In genomic region chrX:40504801-40505605, GRCh38 we compare ENCODE assay signal across 1 cellular context.
TF ChIP-seq lines count a peak whose summit lies in the region.

No MANE protein-coding gene starts in this region.

TF ChIP-seq in GM23338, 12 proteins besides CTCF, POLR2A, EP300 and RAD21 (continued from another document):
- TF ChIP-seq POLR2AphosphoS5 (IDR thresholded peaks at IDR 0.05; ENCODE audit: low read depth) = no peak
- TF ChIP-seq ZNF462 (CRISPR knock-in tag; IDR thresholded peaks at IDR 0.05) = no peak
- TF ChIP-seq ZNF114 (CRISPR knock-in tag; IDR thresholded peaks at IDR 0.05) = no peak
- TF ChIP-seq ZNF331 (CRISPR knock-in tag; IDR thresholded peaks at IDR 0.05; ENCODE audit: low read depth) = no peak
- TF ChIP-seq STAT1 (IDR thresholded peaks at IDR 0.05; ENCODE audit: unreplicated experiment) = no peak
- no peak for TF ChIP-seq EZH2phosphoT487 (IDR thresholded peaks at IDR 0.05; ENCODE audit: unreplicated experiment)
- no peak for TF ChIP-seq CREB1 (CRISPR knock-in tag; IDR thresholded peaks at IDR 0.05; ENCODE audit: low read depth)
